Comparison of ENCODE assay signal across 21 cellular contexts in the genomic region with DNA sequence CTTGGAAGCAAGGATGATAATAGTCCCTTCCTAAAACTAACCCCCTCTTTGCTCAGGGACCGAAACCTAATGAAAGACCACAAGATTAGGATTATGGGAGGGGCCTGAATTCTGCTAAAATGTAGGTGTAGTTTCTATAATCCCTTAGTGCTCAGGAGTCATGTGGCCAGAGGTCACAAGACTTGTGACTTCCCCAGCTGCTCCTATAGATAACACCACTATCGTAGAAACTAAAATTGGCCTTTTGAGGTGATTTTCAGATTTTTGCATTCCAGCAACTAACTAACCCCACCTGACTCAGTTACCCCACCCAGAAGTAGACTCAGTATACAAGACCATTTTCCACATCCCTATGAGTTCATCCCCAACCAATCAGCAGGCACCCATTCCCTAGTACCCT. TPM values are rescaled to one million over a fixed set of nuclear protein-coding genes. Genes with fewer than 3 reads are reported as not detected.
DNase-seq lines count a peak whose midpoint lies in the region; ATAC-seq, FAIRE-seq and TF ChIP-seq lines count a peak whose summit lies in the region.
"Had no signal": no experiment of that assay in that cellular context is flagged by ENCODE, and none has a peak within 500 bp of the region (broad histone marks: within the 10 kb centered on the region; RNA-seq: fewer than 3 reads in every experiment).

No MANE protein-coding gene starts in this region.

- H3K27ac Mint-ChIP-seq in activated T-cell treated with anti-CD3 and anti-CD28 coated beads, Interleukin-2, amount 50 U/mL, for 72 hours: no peak overlapping the region
- H3K27ac Mint-ChIP-seq: B cell; CD4-positive, alpha-beta T cell; CD8-positive, alpha-beta T cell had no signal

- in situ Hi-C loops in HepG2 (cut with HindIII; ENCODE audit: extremely low pct_ligation_motif_present, low pct_unique_long_range_greater_than_20kb): no loop called here

- no peak for TF ChIP-seq RAD21 in HepG2 (CRISPR knock-in tag; IDR thresholded peaks at IDR 0.05)

- no peak overlapping the region for H3K4me3 ChIP-seq in HepG2 (replicated peaks in 1 of 3; ENCODE audit: insufficient read depth in 1 of 3, low read depth in 2 of 3, low read length in 3 of 3)
- no peak overlapping the region for H3K4me3 ChIP-seq in right lobe of liver
- H3K4me3 ChIP-seq: A549; BLaER1 treated with 17β-estradiol and CSF1 and Interleukin-3, amounts not matched to agents 10 nM and 100 nM had no signal

- CTCF ChIA-PET in HepG2 (lab: Yijun Ruan, JAX; ENCODE audit: low intra/inter-chr PET ratio, low total read pairs): no interaction called here

- H3K36me3 ChIP-seq in HepG2 (replicated peaks in 1 of 2; ENCODE audit: control insufficient read depth in 1 of 2, insufficient read depth in 2 of 2, low read length in 2 of 2) (peaks cover 12 to 55% of the 10 kb centered on the region in 2 experiments), right lobe of liver (peaks cover 0 to 6% (median 3%) of the 10 kb centered on the region in 4 donors)

- intact Hi-C loops in HepG2 (cut with micrococcal nuclease; ENCODE audit: unreplicated experiment) (no loop called here), right lobe of liver (cut with DNase I) (no loop called here)

- no peak overlapping the region for H3K9ac ChIP-seq in HepG2 (ENCODE audit: insufficient read depth, low read depth, low read length)
- H3K9ac ChIP-seq: BLaER1 treated with 17β-estradiol and CSF1 and Interleukin-3, amounts not matched to agents 10 nM and 100 nM had no signal

- no peak overlapping the region for H2AFZ ChIP-seq in HepG2 (ENCODE audit: low read length)

- no peaks in the 10 kb centered on the region for H3K4me1 Mint-ChIP-seq in activated T-cell treated with anti-CD3 and anti-CD28 coated beads, Interleukin-2, amount 50 U/mL, for 72 hours (ENCODE audit: low read depth)
- H3K4me1 Mint-ChIP-seq: B cell had no signal

- no peaks in the 10 kb centered on the region for H3K9me3 ChIP-seq in HepG2 (ENCODE audit: low read length)
- H3K9me3 ChIP-seq in right lobe of liver: no peaks in the 10 kb centered on the region
- H3K9me3 ChIP-seq: A549; BLaER1 treated with 17β-estradiol and CSF1 and Interleukin-3, amounts not matched to agents 10 nM and 100 nM had no signal

- no peaks in the 10 kb centered on the region for H3K9me3 Mint-ChIP-seq in activated T-cell treated with anti-CD3 and anti-CD28 coated beads, Interleukin-2, amount 50 U/mL, for 72 hours
- H3K9me3 Mint-ChIP-seq: CD4-positive, alpha-beta T cell; CD8-positive, alpha-beta T cell had no signal

- H3K27ac ChIP-seq in HepG2 (ENCODE audit: extremely low read length, insufficient read depth, low read length) (peak overlapping the region; percentile 27), right lobe of liver (peak overlapping the region in 1 of 3 donors; percentile 16)
- H3K27ac ChIP-seq: 22Rv1; A549; BLaER1 treated with 17β-estradiol and CSF1 and Interleukin-3, amounts not matched to agents 10 nM and 100 nM; C4-2B had no signal

- H3K27me3 ChIP-seq in HepG2 (ENCODE audit: control insufficient read depth in 1 of 2, insufficient read depth in 2 of 2, low read length in 2 of 2) (no peaks in the 10 kb centered on the region), right lobe of liver (no peaks in the 10 kb centered on the region)
- H3K27me3 ChIP-seq: BLaER1 treated with 17β-estradiol and CSF1 and Interleukin-3, amounts not matched to agents 10 nM and 100 nM had no signal

- ATAC-seq in HepG2 (no peak), right lobe of liver (no peak)
- ATAC-seq in activated T-cell treated with anti-CD3 and anti-CD28 coated beads, Interleukin-2, amount 50 U/mL, for 72 hours (replicated peaks in 1 of 2): no peak
- ATAC-seq: A549; CD8-positive, alpha-beta T cell had no signal

- 100% methylated on average over 2 of the region's 2 CpGs for WGBS in HepG2 (ENCODE audit: low lambda C conversion rate)
- 88% methylated on average over 1 of the region's 2 CpGs for WGBS in right lobe of liver (ENCODE audit: insufficient coverage, low coverage, low lambda C conversion rate, missing lambda C conversion rate)

- H4K20me1 ChIP-seq in HepG2 (ENCODE audit: insufficient read depth, low read length): no peaks in the 10 kb centered on the region
- H4K20me1 ChIP-seq: BLaER1 treated with 17β-estradiol and CSF1 and Interleukin-3, amounts not matched to agents 10 nM and 100 nM had no signal

- TF ChIP-seq POLR2A in HepG2 (IDR thresholded peaks at IDR 0.05; ENCODE audit: insufficient read depth in 1 of 2, low read depth in 2 of 2, low read length in 2 of 2) (no peak), right lobe of liver (IDR thresholded peaks at IDR 0.05) (no peak), erythroblast (IDR thresholded peaks at IDR 0.05; ENCODE audit: low read length) (no peak)

- no peaks in the 10 kb centered on the region for H3K27me3 Mint-ChIP-seq in activated T-cell treated with anti-CD3 and anti-CD28 coated beads, Interleukin-2, amount 50 U/mL, for 72 hours (ENCODE audit: low read depth)
- H3K27me3 Mint-ChIP-seq: B cell; CD4-positive, alpha-beta T cell had no signal

- TF ChIP-seq EP300 in HepG2 (IDR thresholded peaks at IDR 0.05; ENCODE audit: low read depth in 2 of 2, low read length in 2 of 2) (no peak), HepG2 (CRISPR knock-in tag; IDR thresholded peaks at IDR 0.05; ENCODE audit: borderline replicate concordance) (no peak)

- H3K4me3 Mint-ChIP-seq in activated T-cell treated with anti-CD3 and anti-CD28 coated beads, Interleukin-2, amount 50 U/mL, for 72 hours: no peak overlapping the region
- H3K4me3 Mint-ChIP-seq: B cell; CD4-positive, alpha-beta T cell; CD8-positive, alpha-beta T cell had no signal

- no peak for FAIRE-seq in HepG2 (lab: Jason Lieb, UNC)
- FAIRE-seq: A549, D721Med, G401.6, GM12891 had no signal

- no peaks in the 10 kb centered on the region for H3K79me2 ChIP-seq in HepG2 (ENCODE audit: insufficient read depth, low read length)

- no peak overlapping the region for H3K4me2 ChIP-seq in HepG2 (ENCODE audit: low read depth, low read length)
- H3K4me2 ChIP-seq: A549; BLaER1 treated with 17β-estradiol and CSF1 and Interleukin-3, amounts not matched to agents 10 nM and 100 nM had no signal

- DNase-seq in HepG2 (ENCODE audit: low spot score) (no peak), right lobe of liver (no peak), OCI-M1 (lab: John Stamatoyannopoulos, UW) (peak; percentile 76), erythroblast (lab: John Stamatoyannopoulos, UW) (peak; percentile 73 to 86), NCI-H2081 treated with DMSO at 0.1 percent for 48 hours (lab: John Stamatoyannopoulos, UW) (no peak)
- DNase-seq in activated T-cell treated with anti-CD3 and anti-CD28 coated beads, Interleukin-2, amount 50 U/mL, for 72 hours: no peak
- DNase-seq: AML-193; Caco-2; Calu3; CD4-positive, alpha-beta T cell; CD8-positive, alpha-beta T cell; DMS79 treated with DMSO at 0.1 percent for 48 hours; GF-D8 had no signal

- TF ChIP-seq CTCF in HepG2 (CRISPR knock-in tag; IDR thresholded peaks at IDR 0.05) (no peak), right lobe of liver (IDR thresholded peaks at IDR 0.05) (no peak)

- H3K4me1 ChIP-seq in HepG2 (ENCODE audit: insufficient read depth, low read length) (peaks cover 22% of the 10 kb centered on the region), right lobe of liver (peaks cover 0 to 18% (median 6%) of the 10 kb centered on the region in 4 donors)
- H3K4me1 ChIP-seq: A549; BLaER1 treated with 17β-estradiol and CSF1 and Interleukin-3, amounts not matched to agents 10 nM and 100 nM had no signal

- POLR2A ChIA-PET in HepG2 (lab: Yijun Ruan, JAX): no interaction called here

- peaks cover 9 to 42% of the 10 kb centered on the region in 2 donors for H3K36me3 Mint-ChIP-seq in activated T-cell treated with anti-CD3 and anti-CD28 coated beads, Interleukin-2, amount 50 U/mL, for 72 hours (ENCODE audit: insufficient read depth in 2 of 2)

- BruUV-seq in HepG2 (replicated peaks; lab: Mats Ljungman, UMichigan): no TSS peak

RNA-seq across cellular contexts. Expression of gene MDN1, which starts 42.1 kb away (rescaled TPM):
- 52.9 and 91.7 TPM in 2 replicates for total RNA-seq in HepG2 (2016; rRNA removed; fragmentation: Illumina TruSeq; extraction: Trizol)
- total RNA-seq in HepG2 (2016; cell fraction: cytosol; rRNA removed; fragmentation: Illumina TruSeq; extraction: Trizol; ENCODE audit: low read depth): 7.3 and 11.1 TPM in 2 replicates
- 52.6 and 76.6 TPM in 2 replicates for total RNA-seq in HepG2 (2016; cell fraction: insoluble cytoplasmic fraction; rRNA removed; fragmentation: Illumina TruSeq; extraction: Trizol)
- 17.5 and 20.1 TPM in 2 replicates for total RNA-seq in HepG2 (2016; cell fraction: membrane; rRNA removed; fragmentation: Illumina TruSeq; extraction: Trizol)
- total RNA-seq in HepG2 (2016; cell fraction: nucleus; rRNA removed; fragmentation: Illumina TruSeq; extraction: Trizol): 64.2 and 71.4 TPM in 2 replicates
- 16.8 and 18.8 TPM in 2 replicates for polyA plus RNA-seq in HepG2 (2011; rRNA removed)
- 6.1 and 10.1 TPM in 2 replicates for polyA plus RNA-seq in HepG2 (2011; cell fraction: cytosol; rRNA removed)
- polyA plus RNA-seq in HepG2 (2011; cell fraction: nucleus; rRNA removed): 35.8 and 40.6 TPM in 2 replicates
- 20.4 and 25.7 TPM in 2 replicates for polyA plus RNA-seq in HepG2 (2012)
- 3.0 and 3.2 TPM in 2 replicates for polyA plus RNA-seq in HepG2 (2016; cell fraction: cytosol; fragmentation: Illumina TruSeq; extraction: Trizol; ENCODE audit: low read depth)
- 40.6 and 44.1 TPM in 2 replicates for polyA plus RNA-seq in HepG2 (2016; cell fraction: insoluble cytoplasmic fraction; fragmentation: Illumina TruSeq; extraction: Trizol; ENCODE audit: low read depth)
- polyA plus RNA-seq in HepG2 (2016; cell fraction: membrane; fragmentation: Illumina TruSeq; extraction: Trizol; ENCODE audit: low read depth): 6.7 and 7.0 TPM in 2 replicates
- polyA plus RNA-seq in HepG2 (2016; cell fraction: nucleus; fragmentation: Illumina TruSeq; extraction: Trizol; ENCODE audit: insufficient read depth, low read depth): 75.5 and 81.6 TPM in 2 replicates
- polyA minus RNA-seq in HepG2 (2011; rRNA and poly(A)+ RNA removed; ENCODE audit: low replicate concordance): 25.6 and 26.9 TPM in 2 replicates
- polyA minus RNA-seq in HepG2 (2011; cell fraction: cytosol; rRNA and poly(A)+ RNA removed): 20.2 and 22.3 TPM in 2 replicates
- 56.1 and 67.4 TPM in 2 replicates for polyA minus RNA-seq in HepG2 (2011; cell fraction: nucleus; rRNA and poly(A)+ RNA removed)
- total RNA-seq in right lobe of liver: 10 to 100 TPM; 13.8 to 49.6 (median 25.5) TPM
- total RNA-seq in activated T-cell treated with anti-CD3 and anti-CD28 coated beads, Interleukin-2, amount 50 U/mL, for 72 hours: 10 to 100 TPM; 41.0 to 48.2 TPM

RNA-seq across cellular contexts. Expression of gene CASP8AP2, which starts 52.2 kb away (rescaled TPM):
- 13.5 and 26.0 TPM in 2 replicates for total RNA-seq in HepG2 (2016; rRNA removed; fragmentation: Illumina TruSeq; extraction: Trizol)
- total RNA-seq in HepG2 (2016; cell fraction: cytosol; rRNA removed; fragmentation: Illumina TruSeq; extraction: Trizol; ENCODE audit: low read depth): 4.8 and 5.1 TPM in 2 replicates
- total RNA-seq in HepG2 (2016; cell fraction: insoluble cytoplasmic fraction; rRNA removed; fragmentation: Illumina TruSeq; extraction: Trizol): 13.7 and 22.7 TPM in 2 replicates
- 6.1 and 7.4 TPM in 2 replicates for total RNA-seq in HepG2 (2016; cell fraction: membrane; rRNA removed; fragmentation: Illumina TruSeq; extraction: Trizol)
- 19.0 and 20.0 TPM in 2 replicates for total RNA-seq in HepG2 (2016; cell fraction: nucleus; rRNA removed; fragmentation: Illumina TruSeq; extraction: Trizol)
- polyA plus RNA-seq in HepG2 (2011; rRNA removed): 3.1 and 5.7 TPM in 2 replicates
- polyA plus RNA-seq in HepG2 (2011; cell fraction: cytosol; rRNA removed): 1.4 and 1.9 TPM in 2 replicates
- polyA plus RNA-seq in HepG2 (2011; cell fraction: nucleus; rRNA removed): 4.2 and 4.4 TPM in 2 replicates
- 3.4 and 5.7 TPM in 2 replicates for polyA plus RNA-seq in HepG2 (2012)
- polyA plus RNA-seq in HepG2 (2016; cell fraction: cytosol; fragmentation: Illumina TruSeq; extraction: Trizol; ENCODE audit: low read depth): 0.18 and 0.38 TPM in 2 replicates
- polyA plus RNA-seq in HepG2 (2016; cell fraction: insoluble cytoplasmic fraction; fragmentation: Illumina TruSeq; extraction: Trizol; ENCODE audit: low read depth): 11.0 and 11.8 TPM in 2 replicates
- polyA plus RNA-seq in HepG2 (2016; cell fraction: membrane; fragmentation: Illumina TruSeq; extraction: Trizol; ENCODE audit: low read depth): 0.56 and 0.65 TPM in 2 replicates
- polyA plus RNA-seq in HepG2 (2016; cell fraction: nucleus; fragmentation: Illumina TruSeq; extraction: Trizol; ENCODE audit: insufficient read depth, low read depth): 16.5 and 20.5 TPM in 2 replicates
- polyA minus RNA-seq in HepG2 (2011; rRNA and poly(A)+ RNA removed; ENCODE audit: low replicate concordance): 5.2 and 25.9 TPM in 2 replicates
- 6.1 and 7.5 TPM in 2 replicates for polyA minus RNA-seq in HepG2 (2011; cell fraction: cytosol; rRNA and poly(A)+ RNA removed)
- polyA minus RNA-seq in HepG2 (2011; cell fraction: nucleus; rRNA and poly(A)+ RNA removed): 19.0 and 20.3 TPM in 2 replicates
- total RNA-seq in right lobe of liver: 1 to 10 TPM; 3.9 to 6.2 (median 5.0) TPM
- 10 to 100 TPM; 27.2 to 36.1 TPM for total RNA-seq in activated T-cell treated with anti-CD3 and anti-CD28 coated beads, Interleukin-2, amount 50 U/mL, for 72 hours

Comparison
In these comparisons a context has a peak if more than half of its experiments do, and no peak if none do; other contexts are left out.
1. DNase-seq: peak in OCI-M1 (single experiment) and erythroblast (2 of 2); none in HepG2 (single experiment), right lobe of liver (0 of 3), activated T-cell treated with anti-CD3 and anti-CD28 coated beads, Interleukin-2, amount 50 U/mL, for 72 hours (0 of 2) and NCI-H2081 treated with DMSO at 0.1 percent for 48 hours (single experiment).